8 cellular contexts compared by ENCODE assay signal in genomic region chr3:100400782-100401673, GRCh38. TPM values are rescaled to one million over a fixed set of nuclear protein-coding genes. Genes with fewer than 3 reads are reported as not detected.
A peak's percentile ranks its signal among the peaks of the same experiment; 100 is the strongest.
DNase-seq lines count a peak whose midpoint lies in the region; ATAC-seq and TF ChIP-seq lines count a peak whose summit lies in the region.

Gene LNP1, plus strand, starts transcription at chr3:100401539. Its CDS starts 28,191 bp downstream, at chr3:100429730.
Gene TOMM70, minus strand, starts transcription at chr3:100401089. Its CDS starts 140 bp downstream, at chr3:100400949.

- H3K36me3 Mint-ChIP-seq in GM23338 (ENCODE audit: low read depth) (peaks cover 12% of the 10 kb centered on the region), naive B cell (no peaks in the 10 kb centered on the region)
- H3K36me3 Mint-ChIP-seq in stimulated activated effector memory CD8-positive, alpha-beta T cell treated with anti-CD3 and anti-CD28 coated beads, Interleukin-12 subunit alpha, Interleukin-12 subunit beta, amount 100 ng/mL, for 72 hours, result peaks cover 33% of the 10 kb centered on the region

- peaks cover 16% of the 10 kb centered on the region; the same call in 1 of the 2 replicates for H3K4me1 ChIP-seq in GM23338 (ENCODE audit: insufficient read depth)
- no peaks in the 10 kb centered on the region for H3K4me1 ChIP-seq in fibroblast of lung (ENCODE audit: control insufficient read depth, extremely low read depth, insufficient read depth, low read length)

- H3K4me2 ChIP-seq in GM23338, result peak within 1 kb of the TSS; percentile 89
- peak within 1 kb of the TSS; percentile 96 for H3K4me2 ChIP-seq in fibroblast of lung (ENCODE audit: extremely low read depth, insufficient read depth, low read length)

- H3K27me3 Mint-ChIP-seq in GM23338 (ENCODE audit: insufficient read depth, low read depth, poor library complexity) (peaks cover 5% of the 10 kb centered on the region), naive B cell (no peaks in the 10 kb centered on the region)

- H3K4me1 Mint-ChIP-seq in GM23338, result peaks cover 22% of the 10 kb centered on the region
- peaks cover 23 to 48% (median 30%) of the 10 kb centered on the region in 3 donors for H3K4me1 Mint-ChIP-seq in naive B cell
- H3K4me1 Mint-ChIP-seq in stimulated activated effector memory CD8-positive, alpha-beta T cell treated with anti-CD3 and anti-CD28 coated beads, Interleukin-12 subunit alpha, Interleukin-12 subunit beta, amount 100 ng/mL, for 72 hours, result peaks cover 43% of the 10 kb centered on the region

- H3K27me3 ChIP-seq in GM23338 (ENCODE audit: insufficient read depth) (no peaks in the 10 kb centered on the region), fibroblast of lung (ENCODE audit: control insufficient read depth, insufficient read depth, low read length) (no peaks in the 10 kb centered on the region)

- H3K9me3 Mint-ChIP-seq in GM23338 (no peaks in the 10 kb centered on the region), naive B cell (no peaks in the 10 kb centered on the region)
- H3K9me3 Mint-ChIP-seq in stimulated activated effector memory CD8-positive, alpha-beta T cell treated with anti-CD3 and anti-CD28 coated beads, Interleukin-12 subunit alpha, Interleukin-12 subunit beta, amount 100 ng/mL, for 72 hours, result no peaks in the 10 kb centered on the region

- H4K20me1 ChIP-seq in GM23338 (replicated peaks; ENCODE audit: insufficient read depth), result peaks cover 21% of the 10 kb centered on the region
- H4K20me1 ChIP-seq in fibroblast of lung (ENCODE audit: control insufficient read depth, extremely low read depth, insufficient read depth, low read length), result no peaks in the 10 kb centered on the region

- peak within 1 kb of the TSS; percentile 90 for H3K9ac ChIP-seq in fibroblast of lung (ENCODE audit: insufficient read depth, low read length)

- H2AFZ ChIP-seq in GM23338 (peak within 1 kb of the TSS; percentile 90), fibroblast of lung (ENCODE audit: low read length) (peak within 1 kb of the TSS; percentile 91)

- peak within 1 kb of the TSS; percentile 91 for H3K4me3 Mint-ChIP-seq in GM23338
- H3K4me3 Mint-ChIP-seq in naive B cell, result peak within 1 kb of the TSS; percentile 97 to 99 (median 98)
- peak within 1 kb of the TSS; percentile 90 for H3K4me3 Mint-ChIP-seq in stimulated activated effector memory CD8-positive, alpha-beta T cell treated with anti-CD3 and anti-CD28 coated beads, Interleukin-12 subunit alpha, Interleukin-12 subunit beta, amount 100 ng/mL, for 72 hours

- no peaks in the 10 kb centered on the region for H3F3A ChIP-seq in GM23338 (replicated peaks; ENCODE audit: low read depth)

- H3K9me2 ChIP-seq in GM23338 (ENCODE audit: insufficient read depth), result no peaks in the 10 kb centered on the region

- H3K27ac ChIP-seq in GM23338 (ENCODE audit: low read depth), result peak within 1 kb of the TSS; percentile 96
- peak within 1 kb of the TSS; percentile 98 for H3K27ac ChIP-seq in fibroblast of lung (ENCODE audit: insufficient read depth, low read length)

- H3K9me3 ChIP-seq in fibroblast of lung (ENCODE audit: control insufficient read depth, insufficient read depth, low read depth, low read length), result no peaks in the 10 kb centered on the region

- peak; percentile 98 for DNase-seq in Daoy (ENCODE audit: low read depth)
- peak; percentile 99 for DNase-seq in GM23338 (ENCODE audit: low spot score)
- DNase-seq in Kasumi-1 (lab: John Stamatoyannopoulos, UW), result peak; percentile 97
- peak; percentile 98 for DNase-seq in RKO (ENCODE audit: low spot score)
- peak; percentile 81 to 86 for DNase-seq in activated T-helper 1 cell treated with anti-CD3 and anti-CD28 coated beads, Interleukin-2, amount 50 U/mL, for 16 hours (ENCODE audit: low read depth in 1 of 2, low spot score in 1 of 2)
- DNase-seq in fibroblast of lung (ENCODE audit: low read depth in 2 of 2), result peak; percentile 96
- DNase-seq in naive B cell, result peak; percentile 93
- DNase-seq in stimulated activated effector memory CD8-positive, alpha-beta T cell treated with anti-CD3 and anti-CD28 coated beads, Interleukin-12 subunit alpha, Interleukin-12 subunit beta, amount 100 ng/mL, for 72 hours (ENCODE audit: low spot score in 2 of 2), result peak; percentile 86 to 98

- H3K36me3 ChIP-seq in GM23338 (ENCODE audit: insufficient read depth) (no peaks in the 10 kb centered on the region), fibroblast of lung (ENCODE audit: control insufficient read depth, insufficient read depth, low read length) (no peaks in the 10 kb centered on the region)

- TF ChIP-seq CTCF in GM23338 (conservative IDR thresholded peaks at IDR 0.05; ENCODE audit: low read depth in 2 of 2), result no peak
- no peak for TF ChIP-seq CTCF in fibroblast of lung (conservative IDR thresholded peaks at IDR 0.05 in 1 of 2, IDR thresholded peaks at IDR 0.05 in 1 of 2; ENCODE audit: low read depth in 1 of 2, low read length in 2 of 2)

- peak; percentile 94 for ATAC-seq in GM23338
- peak; percentile 85 to 86 for ATAC-seq in naive B cell (ENCODE audit: low read depth in 2 of 2)
- peak; percentile 93 for ATAC-seq in stimulated activated effector memory CD8-positive, alpha-beta T cell treated with anti-CD3 and anti-CD28 coated beads, Interleukin-12 subunit alpha, Interleukin-12 subunit beta, amount 100 ng/mL, for 72 hours

- H3K27ac Mint-ChIP-seq in GM23338 (peak within 1 kb of the TSS; percentile 99), naive B cell (peak within 1 kb of the TSS; percentile 91 to 99 (median 96))
- H3K27ac Mint-ChIP-seq in stimulated activated effector memory CD8-positive, alpha-beta T cell treated with anti-CD3 and anti-CD28 coated beads, Interleukin-12 subunit alpha, Interleukin-12 subunit beta, amount 100 ng/mL, for 72 hours, result peak within 1 kb of the TSS; percentile 98

- H3K79me2 ChIP-seq in GM23338 (replicated peaks; ENCODE audit: insufficient read depth) (peaks cover 87% of the 10 kb centered on the region), fibroblast of lung (ENCODE audit: control insufficient read depth, insufficient read depth, low read length) (peaks cover 65% of the 10 kb centered on the region)

- H3K4me3 ChIP-seq in GM23338, result peak within 1 kb of the TSS; percentile 65
- H3K4me3 ChIP-seq in fibroblast of lung (replicated peaks in 1 of 4; ENCODE audit: control extremely low read depth in 1 of 4, insufficient read depth in 1 of 4, low read depth in 3 of 4, low read length in 4 of 4), result peak within 1 kb of the TSS; percentile 71 to 97 (median 89)

TF ChIP-seq in GM23338, 12 proteins besides CTCF, POLR2A, EP300 and RAD21 (continues in another document):
- TF ChIP-seq POLR2AphosphoS5 (IDR thresholded peaks at IDR 0.05; ENCODE audit: low read depth), result peak; percentile 85
- no peak for TF ChIP-seq STAT1 (IDR thresholded peaks at IDR 0.05; ENCODE audit: unreplicated experiment)
- TF ChIP-seq ETS1 (IDR thresholded peaks at IDR 0.05), result peak; percentile 78
- no peak for TF ChIP-seq REST (IDR thresholded peaks at IDR 0.05; ENCODE audit: unreplicated experiment)
- TF ChIP-seq CREB1 (CRISPR knock-in tag; IDR thresholded peaks at IDR 0.05; ENCODE audit: low read depth), result no peak

RNA-seq across cellular contexts. Expression of gene LNP1, which starts in this region (rescaled TPM):
- 7.1 and 8.3 TPM in 2 replicates for total RNA-seq in Daoy (2014; rRNA removed; shearing (Covaris generic))
- total RNA-seq in GM23338 (2014; rRNA removed; shearing (Covaris generic)), result 5.3 and 6.7 TPM in 2 replicates
- 3.8 and 4.7 TPM in 2 replicates for polyA plus RNA-seq in GM23338 (2016; fragmentation: Nextera tagmentation; extraction: Ambion mirVana)
- 3.1 and 4.1 TPM in 2 replicates for total RNA-seq in fibroblast of lung
- polyA plus RNA-seq in fibroblast of lung, result 3.5 and 4.7 TPM in 2 replicates
- polyA plus RNA-seq in fibroblast of lung (2012), result 1.9 and 2.4 TPM in 2 replicates
- 0.79 and 2.6 TPM in 2 replicates for polyA minus RNA-seq in fibroblast of lung (ENCODE audit: low replicate concordance)
- polyA plus RNA-seq in naive B cell (ENCODE audit: low read depth in 6 of 6), result 1 to 10 TPM in 3 of 6 donors, under 1 TPM in 2, not detected in 1; 0.56 to 1.4 (median 1.0) TPM

RNA-seq across cellular contexts. Expression of gene TOMM70, which starts in this region (rescaled TPM):
- 103 and 107 TPM in 2 replicates for total RNA-seq in Daoy (2014; rRNA removed; shearing (Covaris generic))
- total RNA-seq in GM23338 (2014; rRNA removed; shearing (Covaris generic)), result 66.8 and 67.5 TPM in 2 replicates
- polyA plus RNA-seq in GM23338 (2016; fragmentation: Nextera tagmentation; extraction: Ambion mirVana) (26.5 and 29.5 TPM in 2 replicates), fibroblast of lung (41.8 and 44.2 TPM in 2 replicates), naive B cell (ENCODE audit: low read depth in 6 of 6) (10 to 100 TPM; 11.8 to 19.6 (median 16.3) TPM)
- total RNA-seq in fibroblast of lung, result 50.8 and 56.1 TPM in 2 replicates
- polyA plus RNA-seq in fibroblast of lung (2012), result 32.7 and 36.8 TPM in 2 replicates
- 2.8 and 6.1 TPM in 2 replicates for polyA minus RNA-seq in fibroblast of lung (ENCODE audit: low replicate concordance)

Comparison
In these comparisons a context has a peak if more than half of its experiments do, and no peak if none do; other contexts are left out.
1. Peak in every context shown above with its lines: DNase-seq, ATAC-seq, H3K4me3 ChIP-seq and H3K27ac ChIP-seq.